In the genomic region with DNA sequence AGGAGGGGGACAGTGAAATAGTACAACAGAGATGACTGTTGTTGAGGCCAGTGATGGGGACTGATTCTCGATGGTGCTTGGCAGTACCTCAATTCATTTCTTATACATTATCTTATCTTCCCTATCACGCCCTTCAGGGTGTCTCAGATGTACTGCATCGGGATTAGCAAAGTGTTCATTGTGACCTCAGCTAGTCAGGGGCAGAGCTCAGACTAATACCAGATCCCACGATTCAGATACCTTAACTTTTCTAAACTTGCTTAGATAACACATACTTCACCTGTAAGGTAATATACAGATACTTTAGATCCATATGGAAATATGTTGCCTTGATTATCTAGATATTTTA, we compare ENCODE assay signal across 15 cellular contexts.
A peak's percentile ranks its signal among the peaks of the same experiment; 100 is the strongest.
DNase-seq lines count a peak whose midpoint lies in the region; ATAC-seq and TF ChIP-seq lines count a peak whose summit lies in the region.
"Had no signal": no experiment of that assay in that cellular context is flagged by ENCODE, and none has a peak within 500 bp of the region (broad histone marks: within the 10 kb centered on the region; RNA-seq: fewer than 3 reads in every experiment).

No MANE protein-coding gene starts in this region.

- WGBS in trophoblast cell (ENCODE audit: extremely low coverage, insufficient coverage, insufficient read length) = no CpG with 5 or more reads among the region's 4 CpGs

- H2BK120ac ChIP-seq in trophoblast cell (ENCODE audit: insufficient read depth, low read length, poor library complexity) = no peak overlapping the region

- no peak overlapping the region for H4K8ac ChIP-seq in trophoblast cell (ENCODE audit: low read depth, low read length)

- no peaks in the 10 kb centered on the region for H4K20me1 ChIP-seq in PC-3 (ENCODE audit: low read length)

- H3K18ac ChIP-seq in trophoblast cell (ENCODE audit: low read length) = no peak overlapping the region

- no peak overlapping the region for H2AK5ac ChIP-seq in trophoblast cell (ENCODE audit: low read length)

- CTCF ChIA-PET in PC-3 (lab: Charles Lee) = no interaction called here
- CTCF ChIA-PET in activated CD8-positive, alpha-beta T cell treated with anti-CD3 and anti-CD28 coated beads, Interleukin-2, amount 10 ng/mL, durations not matched to agents 7 days and 5 days (lab: Charles Lee) = no interaction called here

- H2BK5ac ChIP-seq in trophoblast cell (ENCODE audit: low read depth, low read length, poor library complexity) = no peak overlapping the region

- H2AFZ ChIP-seq in PC-3 (ENCODE audit: low read length) (no peak overlapping the region), trophoblast cell (ENCODE audit: insufficient read depth, low read length, poor library complexity) (no peak overlapping the region)

- TF ChIP-seq CTCF in PC-3 (conservative IDR thresholded peaks at IDR 0.05; ENCODE audit: low read depth, low read length) (no peak), RWPE2 (IDR thresholded peaks at IDR 0.05; ENCODE audit: poor library complexity, severe bottlenecking) (no peak), foreskin keratinocyte (conservative IDR thresholded peaks at IDR 0.05) (no peak), right atrium auricular region (IDR thresholded peaks at IDR 0.05) (no peak)

- H3K4me2 ChIP-seq in PC-3 (ENCODE audit: low read length) = no peak overlapping the region
- H3K4me2 ChIP-seq in trophoblast cell (ENCODE audit: low read length) = no peak overlapping the region
- H3K4me2 ChIP-seq: A549 had no signal

- H3K4ac ChIP-seq in trophoblast cell (ENCODE audit: low read depth, low read length) = no peak overlapping the region

- H3K9me3 ChIP-seq in PC-3 (ENCODE audit: low read length) = no peaks in the 10 kb centered on the region
- H3K9me3 ChIP-seq in RWPE2 (ENCODE audit: severe bottlenecking) = no peaks in the 10 kb centered on the region
- no peaks in the 10 kb centered on the region for H3K9me3 ChIP-seq in trophoblast cell (ENCODE audit: insufficient read depth, low read depth, low read length)
- H3K9me3 ChIP-seq in right atrium auricular region = no peaks in the 10 kb centered on the region
- H3K9me3 ChIP-seq: A549, BE2C, HAP-1 had no signal

- peaks cover 7% of the 10 kb centered on the region for H3K79me1 ChIP-seq in trophoblast cell (ENCODE audit: low read length)

- intact Hi-C loops in PC-3 (cut with micrococcal nuclease) = loop anchor here (1.0 to 10.0 kb wide), 4 partner anchors 28 to 717 kb away; no protein-coding TSS in a partner anchor

- ATAC-seq in PC-3 = peak; percentile 12; the same call in 1 of the 2 replicates
- peak; percentile 37 for ATAC-seq in RWPE2 (ENCODE audit: low read depth)
- peak; percentile 65 for ATAC-seq in foreskin keratinocyte
- no peak for ATAC-seq in activated CD8-positive, alpha-beta T cell treated with anti-CD3 and anti-CD28 coated beads, Interleukin-2, amount 10 ng/mL, durations not matched to agents 7 days and 5 days
- ATAC-seq: A549 had no signal

- no peak overlapping the region for H3K4me3 ChIP-seq in PC-3 (ENCODE audit: low read length)
- H3K4me3 ChIP-seq in RWPE2 (ENCODE audit: severe bottlenecking) = no peak overlapping the region
- H3K4me3 ChIP-seq in trophoblast cell (ENCODE audit: low read depth, low read length) = no peak overlapping the region
- H3K4me3 ChIP-seq in right atrium auricular region = no peak overlapping the region
- H3K4me3 ChIP-seq: A549, HAP-1 had no signal

- H4K91ac ChIP-seq in trophoblast cell (ENCODE audit: low read depth, low read length) = no peak overlapping the region

- H3K9me2 ChIP-seq in PC-3 (replicated peaks; ENCODE audit: low read length) = no peaks in the 10 kb centered on the region

- H3K27ac Mint-ChIP-seq in activated CD8-positive, alpha-beta T cell treated with anti-CD3 and anti-CD28 coated beads, Interleukin-2, amount 10 ng/mL, durations not matched to agents 7 days and 5 days = no peak overlapping the region
- H3K27ac Mint-ChIP-seq: CD4-positive, alpha-beta memory T cell; HFFc6 had no signal

- no peak for DNase-seq in PC-3
- DNase-seq in RWPE2 (ENCODE audit: low spot score) = no peak
- no peak for DNase-seq in foreskin keratinocyte
- peak; percentile 14 to 36 for DNase-seq in trophoblast cell
- no peak for DNase-seq in activated CD8-positive, alpha-beta T cell treated with anti-CD3 and anti-CD28 coated beads, Interleukin-2, amount 10 ng/mL, durations not matched to agents 7 days and 5 days
- no peak for DNase-seq in right atrium auricular region (ENCODE audit: low spot score)
- no peak for DNase-seq in caudate nucleus (lab: John Stamatoyannopoulos, UW)
- DNase-seq: BE2C; CD4-positive, alpha-beta memory T cell; DMS79; HFFc6 had no signal

- no peaks in the 10 kb centered on the region for H3K27me3 Mint-ChIP-seq in activated CD8-positive, alpha-beta T cell treated with anti-CD3 and anti-CD28 coated beads, Interleukin-2, amount 10 ng/mL, durations not matched to agents 7 days and 5 days (ENCODE audit: low read depth)
- H3K27me3 Mint-ChIP-seq: CD4-positive, alpha-beta memory T cell had no signal

- no peak overlapping the region for H2BK12ac ChIP-seq in trophoblast cell (ENCODE audit: low read length)

- H3K14ac ChIP-seq in trophoblast cell (ENCODE audit: low read length) = no peak overlapping the region

- H3K23ac ChIP-seq in trophoblast cell (ENCODE audit: low read length) = no peak overlapping the region

- H3K9ac ChIP-seq in PC-3 (ENCODE audit: low read length) (no peak overlapping the region), trophoblast cell (ENCODE audit: low read length) (no peak overlapping the region)

- no peaks in the 10 kb centered on the region for H3F3A ChIP-seq in PC-3 (ENCODE audit: low read length, unreplicated experiment)

- H3K27ac ChIP-seq in PC-3 (ENCODE audit: low read length) (no peak overlapping the region), RWPE2 (ENCODE audit: poor library complexity, severe bottlenecking) (peak overlapping the region; percentile 81), foreskin keratinocyte (peak overlapping the region; percentile 40), trophoblast cell (ENCODE audit: low read depth, low read length) (no peak overlapping the region), right atrium auricular region (no peak overlapping the region), caudate nucleus (ENCODE audit: low read depth, low read length) (no peak overlapping the region)
- H3K27ac ChIP-seq: A549, C4-2B, HL-60 had no signal

- H3K79me2 ChIP-seq in PC-3 (ENCODE audit: low read length) (no peaks in the 10 kb centered on the region), trophoblast cell (ENCODE audit: control insufficient read depth, insufficient read depth, low read length, poor library complexity) (no peaks in the 10 kb centered on the region)

- POLR2A ChIA-PET in PC-3 (lab: Charles Lee; ENCODE audit: unreplicated experiment) = no interaction called here
- POLR2A ChIA-PET in activated CD8-positive, alpha-beta T cell treated with anti-CD3 and anti-CD28 coated beads, Interleukin-2, amount 10 ng/mL, durations not matched to agents 7 days and 5 days (lab: Charles Lee) = no interaction called here

- no peaks in the 10 kb centered on the region for H3K4me1 Mint-ChIP-seq in activated CD8-positive, alpha-beta T cell treated with anti-CD3 and anti-CD28 coated beads, Interleukin-2, amount 10 ng/mL, durations not matched to agents 7 days and 5 days (ENCODE audit: low read depth)
- H3K4me1 Mint-ChIP-seq: CD4-positive, alpha-beta memory T cell had no signal

- H4K12ac ChIP-seq in trophoblast cell (ENCODE audit: low read depth, low read length) = no peak overlapping the region

- H3K4me1 ChIP-seq in PC-3 (ENCODE audit: insufficient read depth, low read length) (peaks cover 10% of the 10 kb centered on the region; the same call in 1 of the 2 replicates), RWPE2 (ENCODE audit: insufficient read depth, poor library complexity, severe bottlenecking) (peaks cover 25% of the 10 kb centered on the region), foreskin keratinocyte (peaks cover 25% of the 10 kb centered on the region), trophoblast cell (ENCODE audit: control insufficient read depth in 1 of 2, insufficient read depth in 2 of 2, low read length in 2 of 2) (peaks cover 3 to 10% of the 10 kb centered on the region in 2 experiments), right atrium auricular region (no peaks in the 10 kb centered on the region)
- H3K4me1 ChIP-seq: A549, HAP-1 had no signal

- no peak overlapping the region for H3K4me3 Mint-ChIP-seq in activated CD8-positive, alpha-beta T cell treated with anti-CD3 and anti-CD28 coated beads, Interleukin-2, amount 10 ng/mL, durations not matched to agents 7 days and 5 days
- H3K4me3 Mint-ChIP-seq: CD4-positive, alpha-beta memory T cell; HFFc6 had no signal

- no TSS peak for BruUV-seq in PC-3 (replicated peaks; lab: Mats Ljungman, UMichigan)

- no peaks in the 10 kb centered on the region for H3K36me3 ChIP-seq in PC-3 (ENCODE audit: low read depth, low read length)
- H3K36me3 ChIP-seq in RWPE2 (ENCODE audit: low read depth) = no peaks in the 10 kb centered on the region
- H3K36me3 ChIP-seq in trophoblast cell (ENCODE audit: control insufficient read depth in 1 of 2, insufficient read depth in 2 of 2, low read length in 2 of 2) = no peaks in the 10 kb centered on the region
- no peaks in the 10 kb centered on the region for H3K36me3 ChIP-seq in right atrium auricular region
- H3K36me3 ChIP-seq: BE2C, HAP-1 had no signal

- H3K36me3 Mint-ChIP-seq in activated CD8-positive, alpha-beta T cell treated with anti-CD3 and anti-CD28 coated beads, Interleukin-2, amount 10 ng/mL, durations not matched to agents 7 days and 5 days (ENCODE audit: low read depth) = no peaks in the 10 kb centered on the region
- H3K36me3 Mint-ChIP-seq: CD4-positive, alpha-beta memory T cell had no signal

- H3K27me3 ChIP-seq in PC-3 (ENCODE audit: low read length) = no peaks in the 10 kb centered on the region
- H3K27me3 ChIP-seq in RWPE2 (ENCODE audit: insufficient read depth, poor library complexity, severe bottlenecking) = no peaks in the 10 kb centered on the region
- no peaks in the 10 kb centered on the region for H3K27me3 ChIP-seq in foreskin keratinocyte
- H3K27me3 ChIP-seq in trophoblast cell (ENCODE audit: insufficient read depth, low read length) = no peaks in the 10 kb centered on the region
- no peaks in the 10 kb centered on the region for H3K27me3 ChIP-seq in right atrium auricular region
- H3K27me3 ChIP-seq: BE2C had no signal

- H3K9me3 Mint-ChIP-seq in activated CD8-positive, alpha-beta T cell treated with anti-CD3 and anti-CD28 coated beads, Interleukin-2, amount 10 ng/mL, durations not matched to agents 7 days and 5 days (ENCODE audit: insufficient read depth) = no peaks in the 10 kb centered on the region
- H3K9me3 Mint-ChIP-seq: HFFc6 had no signal

Comparison
In these comparisons a context has a peak if more than half of its experiments do, and no peak if none do; other contexts are left out.
1. DNase-seq: peak in trophoblast cell (2 of 2); none in PC-3 (single experiment), RWPE2 (single experiment), foreskin keratinocyte (0 of 2), activated CD8-positive, alpha-beta T cell treated with anti-CD3 and anti-CD28 coated beads, Interleukin-2, amount 10 ng/mL, durations not matched to agents 7 days and 5 days (single experiment), right atrium auricular region (single experiment) and caudate nucleus (0 of 61).
2. H3K27ac ChIP-seq: peak in RWPE2 (single experiment) and foreskin keratinocyte (single experiment); none in PC-3 (single experiment), trophoblast cell (single experiment), right atrium auricular region (0 of 2) and caudate nucleus (single experiment).